9 cellular contexts compared by ENCODE assay signal in the genomic region with DNA sequence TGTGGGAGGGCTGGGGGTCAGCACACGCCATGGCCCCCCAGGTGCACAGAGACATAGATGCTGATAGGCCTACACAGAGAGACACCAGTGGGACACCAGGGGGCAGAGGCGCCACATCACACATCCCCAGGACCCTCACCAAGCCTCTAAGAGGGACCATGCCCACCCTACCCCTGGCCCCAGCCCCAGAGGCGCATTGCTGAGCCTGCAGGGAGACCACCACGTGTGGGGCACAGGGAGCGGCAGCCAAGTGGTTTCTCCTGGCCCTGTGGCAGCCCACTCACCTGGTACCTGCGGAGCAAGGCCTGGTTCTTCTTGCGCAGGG. TPM values are rescaled to one million over a fixed set of nuclear protein-coding genes. Genes with fewer than 3 reads are reported as not detected.
DNase-seq lines count a peak whose midpoint lies in the region; ATAC-seq and TF ChIP-seq lines count a peak whose summit lies in the region.
"Had no signal": no experiment of that assay in that cellular context is flagged by ENCODE, and none has a peak within 500 bp of the region (broad histone marks: within the 10 kb centered on the region; RNA-seq: fewer than 3 reads in every experiment).

No MANE protein-coding gene starts in this region.

- intact Hi-C loops in right lobe of liver (cut with DNase I) = no loop called here

- no peak for TF ChIP-seq EP300 in tibial nerve (IDR thresholded peaks at IDR 0.05)

- H3K4me3 ChIP-seq in Loucy (ENCODE audit: low read length, poor library complexity, severe bottlenecking) = no peak overlapping the region
- peak overlapping the region in 1 of 3 donors; percentile 32 for H3K4me3 ChIP-seq in right lobe of liver
- peak overlapping the region; percentile 25 to 55 (median 40) for H3K4me3 ChIP-seq in tibial nerve
- H3K4me3 ChIP-seq in CD8-positive, alpha-beta memory T cell (ENCODE audit: low read length) = no peak overlapping the region

- H3K9me3 ChIP-seq in Loucy (ENCODE audit: insufficient read depth, low read depth, low read length) (no peaks in the 10 kb centered on the region), right lobe of liver (no peaks in the 10 kb centered on the region), tibial nerve (no peaks in the 10 kb centered on the region)
- no peaks in the 10 kb centered on the region for H3K9me3 ChIP-seq in CD8-positive, alpha-beta memory T cell (ENCODE audit: low read length)

- POLR2A ChIA-PET in CD8-positive, alpha-beta memory T cell (lab: Charles Lee) = no interaction called here

- H3K27me3 Mint-ChIP-seq in chondrocyte (ENCODE audit: low read depth) = no peaks in the 10 kb centered on the region
- H3K27me3 Mint-ChIP-seq in CD8-positive, alpha-beta memory T cell = peaks cover 2 to 4% of the 10 kb centered on the region in 2 donors
- H3K27me3 Mint-ChIP-seq: activated CD4-positive, alpha-beta memory T cell treated with anti-CD3 and anti-CD28 coated beads for 36 hours had no signal

- no peaks in the 10 kb centered on the region for H3K79me2 ChIP-seq in Loucy (ENCODE audit: insufficient read depth, low read length)

- no peaks in the 10 kb centered on the region for H4K20me1 ChIP-seq in Loucy (ENCODE audit: insufficient read depth, low read length, poor library complexity, severe bottlenecking)

- TF ChIP-seq POLR2A in right lobe of liver (IDR thresholded peaks at IDR 0.05) (no peak), tibial nerve (IDR thresholded peaks at IDR 0.05) (no peak)

- H3K4me2 ChIP-seq in Loucy (ENCODE audit: low read depth, low read length, poor library complexity, severe bottlenecking) = no peak overlapping the region

- peaks cover 96% of the 10 kb centered on the region for H3K4me1 Mint-ChIP-seq in chondrocyte (ENCODE audit: low read depth)
- peaks cover 4 to 7% (median 4%) of the 10 kb centered on the region in 3 donors for H3K4me1 Mint-ChIP-seq in CD8-positive, alpha-beta memory T cell

- H3K4me3 Mint-ChIP-seq in chondrocyte (ENCODE audit: unreplicated experiment) = peak overlapping the region; percentile 73
- no peak overlapping the region for H3K4me3 Mint-ChIP-seq in CD8-positive, alpha-beta memory T cell
- H3K4me3 Mint-ChIP-seq: activated CD4-positive, alpha-beta memory T cell treated with anti-CD3 and anti-CD28 coated beads for 36 hours had no signal

- H3K36me3 Mint-ChIP-seq in chondrocyte (ENCODE audit: low read depth) = peaks cover 3% of the 10 kb centered on the region
- no peaks in the 10 kb centered on the region for H3K36me3 Mint-ChIP-seq in CD8-positive, alpha-beta memory T cell
- H3K36me3 Mint-ChIP-seq: activated CD4-positive, alpha-beta memory T cell treated with anti-CD3 and anti-CD28 coated beads for 36 hours had no signal

- H3K27me3 ChIP-seq in Loucy (ENCODE audit: insufficient read depth, low read length, poor library complexity, severe bottlenecking) = no peaks in the 10 kb centered on the region
- H3K27me3 ChIP-seq in right lobe of liver = no peaks in the 10 kb centered on the region
- no peaks in the 10 kb centered on the region for H3K27me3 ChIP-seq in tibial nerve
- no peaks in the 10 kb centered on the region for H3K27me3 ChIP-seq in CD8-positive, alpha-beta memory T cell (ENCODE audit: insufficient read depth, low read length, poor library complexity, severe bottlenecking)

- H3K36me3 ChIP-seq in Loucy (ENCODE audit: insufficient read depth, low read length) = no peaks in the 10 kb centered on the region
- H3K36me3 ChIP-seq in right lobe of liver = no peaks in the 10 kb centered on the region
- H3K36me3 ChIP-seq in tibial nerve = peaks cover 0 to 26% (median 0%) of the 10 kb centered on the region in 3 donors
- no peaks in the 10 kb centered on the region for H3K36me3 ChIP-seq in CD8-positive, alpha-beta memory T cell (ENCODE audit: insufficient read depth, low read length)

- H3K27ac ChIP-seq in right lobe of liver = peak overlapping the region; percentile 51 to 79 (median 71)
- H3K27ac ChIP-seq in tibial nerve = peak overlapping the region; percentile 85 to 98 (median 92)
- no peak overlapping the region for H3K27ac ChIP-seq in CD8-positive, alpha-beta memory T cell (ENCODE audit: low read depth, low read length)

- no CpG with 5 or more reads among the region's 7 CpGs for WGBS in right lobe of liver (ENCODE audit: insufficient coverage, low coverage, low lambda C conversion rate, missing lambda C conversion rate)
- 70 to 73% methylated on average over 7 of the region's 7 CpGs for WGBS in tibial nerve, 2 donors

- CTCF ChIA-PET in CD8-positive, alpha-beta memory T cell (lab: Charles Lee) = interaction anchor here (0.6 to 12.4 kb wide), 12 partner anchors 11 to 112 kb away, joined by 3 to 268 read pairs (median 12); partner anchors contain the start of genes ANKRD63, BAHD1, INAFM2 and IVD

- H3K27ac Mint-ChIP-seq in chondrocyte (ENCODE audit: unreplicated experiment) = peak overlapping the region; percentile 100
- no peak overlapping the region for H3K27ac Mint-ChIP-seq in CD8-positive, alpha-beta memory T cell
- H3K27ac Mint-ChIP-seq: activated CD4-positive, alpha-beta memory T cell treated with anti-CD3 and anti-CD28 coated beads for 36 hours had no signal

- H2AFZ ChIP-seq in Loucy (ENCODE audit: low read length) = no peak overlapping the region

- DNase-seq in chondrocyte (ENCODE audit: low spot score) (no peak), right lobe of liver (no peak), tibial nerve (ENCODE audit: low spot score in 2 of 2) (no peak)
- DNase-seq in CD8-positive, alpha-beta memory T cell = no peak
- DNase-seq in effector CD8-positive, alpha-beta T cell (lab: John Stamatoyannopoulos, UW) = no peak
- DNase-seq: activated CD4-positive, alpha-beta memory T cell treated with anti-CD3 and anti-CD28 coated beads for 36 hours had no signal

- no peaks in the 10 kb centered on the region for H3K9me2 ChIP-seq in Loucy (replicated peaks; ENCODE audit: low read depth, low read length)

- H3K4me1 ChIP-seq in Loucy (ENCODE audit: insufficient read depth, low read length, poor library complexity, severe bottlenecking) = peaks cover 30% of the 10 kb centered on the region
- H3K4me1 ChIP-seq in right lobe of liver = peaks cover 0 to 25% (median 9%) of the 10 kb centered on the region in 4 donors
- H3K4me1 ChIP-seq in tibial nerve = peaks cover 0 to 100% (median 63%) of the 10 kb centered on the region in 4 donors
- H3K4me1 ChIP-seq in CD8-positive, alpha-beta memory T cell (ENCODE audit: insufficient read depth, low read length) = peaks cover 16% of the 10 kb centered on the region

- no peaks in the 10 kb centered on the region for H3F3A ChIP-seq in Loucy (ENCODE audit: low read depth)

- H3K9me3 Mint-ChIP-seq in chondrocyte (ENCODE audit: low read depth) = no peaks in the 10 kb centered on the region
- H3K9me3 Mint-ChIP-seq in CD8-positive, alpha-beta memory T cell = no peaks in the 10 kb centered on the region
- H3K9me3 Mint-ChIP-seq: activated CD4-positive, alpha-beta memory T cell treated with anti-CD3 and anti-CD28 coated beads for 36 hours had no signal

- TF ChIP-seq CTCF in Loucy (conservative IDR thresholded peaks at IDR 0.05; ENCODE audit: low read length) (peak; percentile 27; the same call in 1 of the 2 replicates), chondrocyte (IDR thresholded peaks at IDR 0.05) (peak; percentile 75), right lobe of liver (IDR thresholded peaks at IDR 0.05) (no peak), tibial nerve (IDR thresholded peaks at IDR 0.05) (peak in 1 of 5 experiments; percentile 12)

- ATAC-seq in right lobe of liver = no peak
- no peak for ATAC-seq in HG02938 (IDR thresholded peaks at IDR 0.05; ENCODE audit: unreplicated experiment)
- no peak for ATAC-seq in GM19452 (IDR thresholded peaks at IDR 0.05; ENCODE audit: unreplicated experiment)

- no peak overlapping the region for H3K9ac ChIP-seq in Loucy (ENCODE audit: low read depth, low read length, poor library complexity, severe bottlenecking)

RNA-seq across cellular contexts. Expression of gene CCDC9B, which starts 1.2 kb away (rescaled TPM):
- total RNA-seq in chondrocyte (55.4 to 60.0 TPM (median 58.0 TPM) in 3 replicates), right lobe of liver (10 to 100 TPM in 1 of 6 experiments, 1 to 10 TPM in 5; 4.2 to 11.9 (median 4.7) TPM), tibial nerve (10 to 100 TPM; 19.3 to 22.8 (median 21.2) TPM)
- under 1 TPM; 0.39 to 0.47 TPM for total RNA-seq in CD8-positive, alpha-beta memory T cell
- 0.08 TPM for polyA plus RNA-seq in CD8-positive, alpha-beta memory T cell

RNA-seq across cellular contexts. Expression of gene PHGR1, which starts 11.2 kb away (rescaled TPM):
- total RNA-seq in chondrocyte (not detected in 3 replicates), right lobe of liver (not detected), tibial nerve (not detected)
- total RNA-seq in CD8-positive, alpha-beta memory T cell = not detected
- not detected for polyA plus RNA-seq in CD8-positive, alpha-beta memory T cell
- total RNA-seq: activated CD4-positive, alpha-beta memory T cell treated with anti-CD3 and anti-CD28 coated beads for 36 hours had no signal

RNA-seq across cellular contexts. Expression of gene INAFM2, which starts 16.1 kb away (rescaled TPM):
- total RNA-seq in chondrocyte (68.8 to 128 TPM (median 80.6 TPM) in 3 replicates), right lobe of liver (1 to 10 TPM; 4.6 to 8.7 (median 5.8) TPM), tibial nerve (10 to 100 TPM; 13.8 to 25.9 (median 20.5) TPM)
- total RNA-seq in CD8-positive, alpha-beta memory T cell = 10 to 100 TPM; 13.5 to 15.3 TPM
- polyA plus RNA-seq in CD8-positive, alpha-beta memory T cell = 2.7 TPM

RNA-seq across cellular contexts. Expression of gene DISP2, which starts 18.4 kb away (rescaled TPM):
- total RNA-seq in chondrocyte (1.3 to 2.2 TPM (median 1.4 TPM) in 3 replicates), right lobe of liver (under 1 TPM; 0.06 to 0.71 (median 0.16) TPM), tibial nerve (under 1 TPM; under 0.01 to 0.22 (median 0.10) TPM)
- total RNA-seq in CD8-positive, alpha-beta memory T cell = 1 to 10 TPM in 1 of 2 experiments, under 1 TPM in 1; 0.18 to 1.1 TPM
- polyA plus RNA-seq in CD8-positive, alpha-beta memory T cell = 1.1 TPM

RNA-seq across cellular contexts. Expression of gene PLCB2, which starts 31.8 kb away (rescaled TPM):
- 1.4 to 3.4 TPM (median 2.8 TPM) in 3 replicates for total RNA-seq in chondrocyte
- total RNA-seq in right lobe of liver = 10 to 100 TPM in 2 of 6 experiments, 1 to 10 TPM in 4; 5.0 to 18.0 (median 7.2) TPM
- 10 to 100 TPM; 14.9 to 42.3 (median 17.0) TPM for total RNA-seq in tibial nerve
- total RNA-seq in CD8-positive, alpha-beta memory T cell = 10 to 100 TPM; 57.3 to 57.7 TPM
- polyA plus RNA-seq in CD8-positive, alpha-beta memory T cell = 34.8 TPM

Comparison
In these comparisons a context has a peak if more than half of its experiments do, and no peak if none do; other contexts are left out.
1. H3K4me3 ChIP-seq: peak in tibial nerve (4 of 4); none in Loucy (single experiment) and CD8-positive, alpha-beta memory T cell (single experiment).
2. CTCF ChIP-seq: peak in Loucy (single experiment) and chondrocyte (single experiment); none in right lobe of liver (0 of 4).